23 cellular contexts compared by ENCODE assay signal in the genomic region with DNA sequence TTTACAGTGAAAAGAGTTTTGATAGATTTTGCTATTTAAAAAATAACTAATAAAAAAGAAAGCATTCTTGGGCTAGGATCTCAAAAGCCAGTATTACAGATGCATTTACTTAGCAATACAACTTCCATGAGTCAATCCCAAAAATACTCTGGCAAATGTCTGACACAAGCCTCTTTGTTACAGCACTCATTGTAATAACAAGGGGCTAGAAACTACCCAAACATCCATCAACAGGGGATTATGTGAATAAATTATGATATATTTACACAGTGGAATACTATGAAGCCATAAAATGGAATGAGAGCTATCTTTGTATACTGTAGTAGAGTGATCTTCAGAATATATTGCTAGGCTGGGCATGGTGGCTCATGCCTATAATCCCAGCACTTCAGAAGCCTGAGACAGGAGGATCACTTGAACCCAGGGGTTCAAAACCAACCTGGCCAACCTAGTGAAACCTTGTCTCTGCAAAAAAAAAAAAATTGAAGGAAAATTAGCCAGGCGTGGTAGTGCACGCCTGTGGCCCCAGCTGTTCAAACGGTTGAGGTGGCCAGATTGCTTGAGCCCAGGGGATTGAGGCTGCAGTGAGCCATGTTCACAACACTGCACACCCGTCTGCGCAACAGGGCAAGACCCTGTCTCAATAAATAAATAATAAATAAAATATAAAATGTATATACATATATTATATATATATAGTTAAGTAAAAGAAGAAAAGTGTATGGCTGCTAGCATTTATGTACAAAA. TPM values are rescaled to one million over a fixed set of nuclear protein-coding genes. Genes with fewer than 3 reads are reported as not detected.
DNase-seq lines count a peak whose midpoint lies in the region; FAIRE-seq and TF ChIP-seq lines count a peak whose summit lies in the region.
"Had no signal": no experiment of that assay in that cellular context is flagged by ENCODE, and none has a peak within 500 bp of the region (broad histone marks: within the 10 kb centered on the region; RNA-seq: fewer than 3 reads in every experiment).

No MANE protein-coding gene starts in this region.

- no peak for TF ChIP-seq POLR2A in GM12891 (IDR thresholded peaks at IDR 0.05; ENCODE audit: low read depth, low read length)

- peak; percentile 14 for DNase-seq in A673 (ENCODE audit: low spot score)
- peak; percentile 36 for DNase-seq in GM23248
- peak; percentile 93 for DNase-seq in OCI-LY7 (ENCODE audit: low spot score)
- peak; percentile 55 for DNase-seq in fibroblast of peridontal ligament (ENCODE audit: extremely low read depth)
- DNase-seq in GM12891 (ENCODE audit: insufficient read length, low spot score) = no peak
- no peak for DNase-seq in glomerular visceral epithelial cell (ENCODE audit: extremely low spot score)
- DNase-seq in activated naive CD4-positive, alpha-beta T cell (lab: John Stamatoyannopoulos, UW) = no peak
- no peak for DNase-seq in ecto neural progenitor cell (ENCODE audit: low spot score)
- DNase-seq: activated CD4-positive, alpha-beta T cell treated with anti-CD3 and anti-CD28 coated beads for 48 hours; BE2C; DND-41; effector CD4-positive, alpha-beta T cell; foreskin keratinocyte; HFFc6; NCI-H526; pancreas; spleen; WERI-Rb-1 had no signal

- H3K79me2 ChIP-seq in GM23248 (ENCODE audit: insufficient read depth) = no peaks in the 10 kb centered on the region
- peaks cover 21% of the 10 kb centered on the region; the same call in 1 of the 2 replicates for H3K79me2 ChIP-seq in OCI-LY7 (ENCODE audit: insufficient read depth, low read depth, low read length)
- H3K79me2 ChIP-seq: hepatocyte had no signal

- CTCF ChIA-PET in A673 (lab: Charles Lee) = no interaction called here
- CTCF ChIA-PET in OCI-LY7 (lab: Charles Lee; ENCODE audit: unreplicated experiment) = interaction anchor here (0.6 to 4.5 kb wide), 2 partner anchors 16 to 52 kb away, joined by 3 to 56 read pairs; no protein-coding TSS in a partner anchor

- H3K9ac ChIP-seq in GM23248 = no peak overlapping the region

- H3K27ac ChIP-seq in A673 (ENCODE audit: low read depth, low read length, poor library complexity, severe bottlenecking) (no peak overlapping the region), GM23248 (no peak overlapping the region), OCI-LY7 (ENCODE audit: low read depth, low read length, poor library complexity, severe bottlenecking) (peak overlapping the region; percentile 98)
- H3K27ac ChIP-seq: foreskin keratinocyte, hepatocyte, HL-60, pancreas, spleen, tibial nerve, WERI-Rb-1 had no signal

- H3K9me2 ChIP-seq in GM23248 (ENCODE audit: insufficient read depth) = no peaks in the 10 kb centered on the region
- H3K9me2 ChIP-seq in OCI-LY7 (ENCODE audit: insufficient read depth, low read length) = no peaks in the 10 kb centered on the region

- BruUV-seq in A673 (replicated peaks; lab: Mats Ljungman, UMichigan) (no TSS peak), OCI-LY7 (replicated peaks; lab: Mats Ljungman, UMichigan) (no TSS peak)

- WGBS in GM23248 (ENCODE audit: low coverage in 1 of 2, low lambda C conversion rate in 2 of 2, missing lambda C conversion rate in 2 of 2), 2 experiments = 96% methylated on average over 5 of the region's 5 CpGs

- in situ Hi-C loops in GM23248 (cut with MboI) = loop anchor here (25.0 kb wide), 1 partner anchor 343 kb away; a partner anchor contains a TSS

- H3K4me2 ChIP-seq in GM23248 (ENCODE audit: unreplicated experiment) (no peak overlapping the region), OCI-LY7 (ENCODE audit: low read length) (peak overlapping the region; percentile 61)
- H3K4me2 ChIP-seq: hepatocyte had no signal

- no peak overlapping the region for H2AFZ ChIP-seq in GM23248
- no peak overlapping the region for H2AFZ ChIP-seq in OCI-LY7 (ENCODE audit: low read length)
- H2AFZ ChIP-seq: hepatocyte had no signal

- no peaks in the 10 kb centered on the region for H4K20me1 ChIP-seq in GM23248 (ENCODE audit: insufficient read depth)
- no peaks in the 10 kb centered on the region for H4K20me1 ChIP-seq in OCI-LY7 (ENCODE audit: insufficient read depth, low read length)

- H3K4me1 ChIP-seq in A673 (ENCODE audit: insufficient read depth, low read length, poor library complexity, severe bottlenecking) (peaks cover 14% of the 10 kb centered on the region), GM23248 (ENCODE audit: insufficient read depth) (0 out of 2 replicates have a peak, but pooled peaks cover 3% of the 10 kb centered on the region), OCI-LY7 (ENCODE audit: insufficient read depth, low read length, poor library complexity, severe bottlenecking) (peaks cover 90% of the 10 kb centered on the region)
- H3K4me1 ChIP-seq: BE2C, pancreas had no signal

- FAIRE-seq in GM12891 (lab: Jason Lieb, UNC) = no peak
- FAIRE-seq: bronchial epithelial cell, GM12878, pancreas had no signal

- POLR2A ChIA-PET in A673 (lab: Charles Lee; ENCODE audit: low non-redundant PET) (no interaction called here), OCI-LY7 (lab: Charles Lee) (interaction anchor here (0.6 to 6.8 kb wide), 11 partner anchors 8 to 58 kb away, joined by 3 to 302 read pairs (median 6); a partner anchor contains a TSS)

- H3K9me3 ChIP-seq in A673 (ENCODE audit: low read depth, low read length, poor library complexity, severe bottlenecking) (no peaks in the 10 kb centered on the region), GM23248 (ENCODE audit: low read depth) (no peaks in the 10 kb centered on the region), OCI-LY7 (ENCODE audit: low read length) (no peaks in the 10 kb centered on the region; the same call in 1 of the 2 replicates)
- H3K9me3 ChIP-seq: BE2C, pancreas, spleen, tibial nerve had no signal

- H3F3A ChIP-seq in GM23248 (ENCODE audit: insufficient read depth) = no peaks in the 10 kb centered on the region

- H3K27me3 ChIP-seq in A673 (replicated peaks; ENCODE audit: insufficient read depth, low read depth, low read length, poor library complexity) (no peaks in the 10 kb centered on the region), GM23248 (replicated peaks; ENCODE audit: insufficient read depth) (no peaks in the 10 kb centered on the region)
- H3K27me3 ChIP-seq: BE2C, foreskin keratinocyte, hepatocyte, pancreas, spleen, tibial nerve had no signal

- intact Hi-C loops in A673 (cut with micrococcal nuclease; ENCODE audit: unreplicated experiment) (no loop called here), OCI-LY7 (cut with micrococcal nuclease; ENCODE audit: unreplicated experiment) (loop anchor here (5.0 kb wide), 2 partner anchors 53 to 62 kb away; no protein-coding TSS in a partner anchor)

- no peak overlapping the region for H3K4me3 ChIP-seq in A673 (ENCODE audit: low read depth, low read length, poor library complexity, severe bottlenecking)
- no peak overlapping the region for H3K4me3 ChIP-seq in GM23248
- H3K4me3 ChIP-seq in OCI-LY7 (ENCODE audit: low read depth, low read length, poor library complexity, severe bottlenecking) = peak overlapping the region; percentile 24
- H3K4me3 ChIP-seq: GM12878, hepatocyte, pancreas, spleen, tibial nerve had no signal

- no peak for TF ChIP-seq CTCF in A673 (conservative IDR thresholded peaks at IDR 0.05; ENCODE audit: low read depth, low read length)
- no peak for TF ChIP-seq CTCF in OCI-LY7 (conservative IDR thresholded peaks at IDR 0.05; ENCODE audit: low read length)

- H3K36me3 ChIP-seq in A673 (ENCODE audit: insufficient read depth, low read length, poor library complexity, severe bottlenecking) = no peaks in the 10 kb centered on the region
- no peaks in the 10 kb centered on the region for H3K36me3 ChIP-seq in GM23248 (ENCODE audit: low read depth)
- H3K36me3 ChIP-seq in OCI-LY7 (ENCODE audit: insufficient read depth, low read length) = no peaks in the 10 kb centered on the region
- H3K36me3 ChIP-seq: BE2C, pancreas, spleen, tibial nerve, WERI-Rb-1 had no signal

TF ChIP-seq in GM12891, 5 proteins besides CTCF, POLR2A, EP300 and RAD21:
- TF ChIP-seq POU2F2 (IDR thresholded peaks at IDR 0.05; ENCODE audit: low read depth, low read length) = no peak
- no peak for TF ChIP-seq TAF1 (IDR thresholded peaks at IDR 0.05; ENCODE audit: low read depth, low read length)
- no peak for TF ChIP-seq PAX5 (IDR thresholded peaks at IDR 0.05; ENCODE audit: insufficient read depth, low read length, severe bottlenecking)
- no peak for TF ChIP-seq POLR2AphosphoS5 (IDR thresholded peaks at IDR 0.05; ENCODE audit: low read depth, low read length)
- TF ChIP-seq SPI1 (IDR thresholded peaks at IDR 0.05; ENCODE audit: low read depth, low read length) = no peak

RNA-seq across cellular contexts. Expression of a gene that starts 34.7 kb away (rescaled TPM):
- 108 and 125 TPM in 2 replicates for total RNA-seq in A673 (2021)
- 7.2 and 9.0 TPM in 2 replicates for total RNA-seq in GM23248 (2014; rRNA removed; shearing (Covaris generic))
- polyA plus RNA-seq in GM23248 (2016; fragmentation: Nextera tagmentation; extraction: Ambion mirVana) = 17.9 and 18.2 TPM in 2 replicates
- 44.6 and 53.0 TPM in 2 replicates for total RNA-seq in OCI-LY7 (2014; rRNA removed; shearing (Covaris generic))
- total RNA-seq in OCI-LY7 (2022) = 168 and 200 TPM in 2 replicates
- 67.2 TPM for polyA plus RNA-seq in GM12891 (2012; ENCODE audit: low read depth, missing spikeins)

Comparison
In these comparisons a context has a peak if more than half of its experiments do, and no peak if none do; other contexts are left out.
1. DNase-seq: peak in A673 (single experiment), GM23248 (single experiment), OCI-LY7 (single experiment) and fibroblast of peridontal ligament (single experiment); none in GM12891 (single experiment), glomerular visceral epithelial cell (single experiment), activated naive CD4-positive, alpha-beta T cell (0 of 4) and ecto neural progenitor cell (single experiment).